3 cellular contexts compared by ENCODE assay signal in the genomic region with DNA sequence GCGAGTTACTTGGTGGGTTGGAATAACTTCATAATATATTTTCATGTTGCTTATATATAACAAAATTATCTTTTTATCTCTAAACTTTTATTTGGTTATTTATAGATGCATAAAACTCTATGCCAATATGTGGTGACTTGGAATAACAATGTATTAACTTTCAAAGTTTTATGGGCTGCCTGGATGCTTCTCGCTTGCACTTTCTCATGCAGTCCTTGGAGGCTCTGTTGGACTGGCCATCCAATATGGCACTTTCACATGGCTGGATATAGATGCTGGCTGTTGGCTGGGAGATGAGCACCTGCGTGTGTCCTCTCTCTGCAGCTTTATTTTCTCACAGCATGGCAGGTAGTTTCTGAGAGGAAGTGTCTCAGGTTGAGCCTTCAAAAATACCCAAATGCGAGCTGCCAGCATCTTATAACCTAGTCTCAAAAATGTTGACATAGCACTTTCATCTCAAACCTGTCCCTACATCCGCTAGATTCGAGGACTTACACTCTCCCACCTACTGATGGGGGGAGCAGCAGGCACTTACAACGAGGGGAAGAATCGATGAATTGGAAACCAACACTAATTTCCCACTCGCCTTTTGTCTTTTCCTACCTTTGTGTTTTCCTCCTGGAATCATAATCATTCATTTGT.
TF ChIP-seq lines count a peak whose summit lies in the region.

No MANE protein-coding gene starts in this region.

TF ChIP-seq in A549, 52 proteins besides CTCF, POLR2A, EP300 and RAD21:
- TF ChIP-seq, protein P1, sequence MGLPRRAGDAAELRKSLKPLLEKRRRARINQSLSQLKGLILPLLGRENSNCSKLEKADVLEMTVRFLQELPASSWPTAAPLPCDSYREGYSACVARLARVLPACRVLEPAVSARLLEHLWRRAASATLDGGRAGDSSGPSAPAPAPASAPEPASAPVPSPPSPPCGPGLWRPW (IDR thresholded peaks at IDR 0.05), result no peak
- TF ChIP-seq MAFK (IDR thresholded peaks at IDR 0.05; ENCODE audit: partially characterized antibody), result peak; percentile 68
TF ChIP-seq in A549: peak in this region for 1.

TF ChIP-seq in IMR-90, 13 proteins besides CTCF, POLR2A, EP300 and RAD21:
- no peak for TF ChIP-seq NFE2L2 (IDR thresholded peaks at IDR 0.05; ENCODE audit: low read depth, low read length)
- no peak for TF ChIP-seq SMC3 (IDR thresholded peaks at IDR 0.05; ENCODE audit: low read depth, low read length)
- TF ChIP-seq MAFK (IDR thresholded peaks at IDR 0.05; ENCODE audit: low read depth, low read length), result peak; percentile 48
- TF ChIP-seq BHLHE40 (IDR thresholded peaks at IDR 0.05; ENCODE audit: low read depth, low read length), result no peak

TF ChIP-seq in K562, 482 proteins besides CTCF, POLR2A, EP300 and RAD21:
- TF ChIP-seq TCF7 (IDR thresholded peaks at IDR 0.05; ENCODE audit: borderline replicate concordance), result no peak
- TF ChIP-seq ZNF316 (IDR thresholded peaks at IDR 0.05), result 0 out of 2 replicates have a peak, but pooled peaks have one; percentile 18
